ENCODE assay signal across 10 cellular contexts in the genomic region with DNA sequence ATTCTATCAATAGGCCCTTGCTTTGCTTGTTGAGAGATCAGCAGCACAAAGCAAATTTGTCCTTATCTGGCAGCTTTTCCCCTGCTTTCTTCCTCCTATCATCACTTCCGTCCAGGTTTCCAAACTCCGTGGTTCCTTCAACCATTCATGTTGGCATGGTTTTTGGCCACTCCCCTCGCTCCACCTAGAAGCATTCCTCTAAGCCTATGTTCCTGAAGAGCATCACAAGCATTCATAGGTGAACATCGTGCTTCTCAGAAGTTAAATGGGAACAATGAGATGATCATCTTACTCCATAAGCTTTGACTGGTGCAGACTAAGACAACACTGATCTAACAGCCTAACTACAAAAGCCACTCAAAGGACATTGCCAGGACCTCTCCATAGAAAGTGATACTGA.
DNase-seq lines count a peak whose midpoint lies in the region; ATAC-seq, FAIRE-seq and TF ChIP-seq lines count a peak whose summit lies in the region.
"Had no signal": no experiment of that assay in that cellular context is flagged by ENCODE, and none has a peak within 500 bp of the region (broad histone marks: within the 10 kb centered on the region; RNA-seq: fewer than 3 reads in every experiment).

No MANE protein-coding gene starts in this region.

- no peaks in the 10 kb centered on the region for H3K36me3 ChIP-seq in HAP-1 (replicated peaks)

- peak overlapping the region; percentile 2 for H3K27ac Mint-ChIP-seq in endothelial cell (ENCODE audit: unreplicated experiment)

- peak; percentile 20 for FAIRE-seq in GM12891 (lab: Jason Lieb, UNC)

- no peak for ATAC-seq in GM21825 (IDR thresholded peaks at IDR 0.05; ENCODE audit: unreplicated experiment)

- TF ChIP-seq POLR2A in GM12891 (IDR thresholded peaks at IDR 0.05; ENCODE audit: low read depth, low read length), result no peak

- H3K9me3 Mint-ChIP-seq in endothelial cell (ENCODE audit: unreplicated experiment), result peaks cover 11% of the 10 kb centered on the region

- H3K4me3 ChIP-seq in skin epidermis (no peak overlapping the region), HAP-1 (no peak overlapping the region)

- H3K36me3 Mint-ChIP-seq in endothelial cell (ENCODE audit: low read depth, unreplicated experiment), result peaks cover 70% of the 10 kb centered on the region

- in situ Hi-C loops in HAP-1 (cut with MboI; ENCODE audit: low sequenced_read_pairs), result no loop called here

- H3K4me1 ChIP-seq in HAP-1, result peaks cover 24% of the 10 kb centered on the region

- no peaks in the 10 kb centered on the region for H3K27me3 ChIP-seq in HAP-1 (ENCODE audit: low read depth)

- no peak for TF ChIP-seq CTCF in endothelial cell (IDR thresholded peaks at IDR 0.05; ENCODE audit: unreplicated experiment)

- DNase-seq in GM12891 (ENCODE audit: insufficient read length, low spot score) (no peak), endothelial cell (ENCODE audit: low spot score) (no peak), HAP-1 (ENCODE audit: low spot score in 2 of 2) (no peak), NCI-H2227 (lab: John Stamatoyannopoulos, UW; ENCODE audit: unreplicated experiment) (no peak)
- DNase-seq in effector CD4-positive, alpha-beta T cell, result no peak
- DNase-seq: effector CD8-positive, alpha-beta T cell; NCI-H510A had no signal

- H3K27me3 Mint-ChIP-seq in endothelial cell (ENCODE audit: unreplicated experiment), result peaks cover 5% of the 10 kb centered on the region

- no peaks in the 10 kb centered on the region for H3K9me3 ChIP-seq in HAP-1

- H3K4me3 Mint-ChIP-seq in endothelial cell (ENCODE audit: unreplicated experiment), result peak overlapping the region; percentile 85

- H3K27ac ChIP-seq in skin epidermis, result peak overlapping the region in 14 of 21 experiments; percentile 14 to 78 (median 60)

- peaks cover 66% of the 10 kb centered on the region for H3K4me1 Mint-ChIP-seq in endothelial cell (ENCODE audit: unreplicated experiment)

TF ChIP-seq in GM12891, 5 proteins besides CTCF, POLR2A, EP300 and RAD21:
- no peak for TF ChIP-seq TAF1 (IDR thresholded peaks at IDR 0.05; ENCODE audit: low read depth, low read length)
- TF ChIP-seq PAX5 (IDR thresholded peaks at IDR 0.05; ENCODE audit: insufficient read depth, low read length, severe bottlenecking), result no peak

TF ChIP-seq in PFSK-1, 5 proteins besides CTCF, POLR2A, EP300 and RAD21:
- TF ChIP-seq TAF1 (IDR thresholded peaks at IDR 0.05; ENCODE audit: borderline replicate concordance, insufficient read depth, low read length) (peak; percentile 68; the same call in 1 of the 2 replicates), SIN3A (IDR thresholded peaks at IDR 0.05; ENCODE audit: borderline replicate concordance, insufficient read depth, low read length) (0 out of 2 replicates have a peak, but pooled peaks have one; percentile 19), FOXP2 (optimal IDR thresholded peaks at IDR 0.05; ENCODE audit: borderline replicate concordance, extremely low read depth, extremely low read length, insufficient read depth) (no peak), POLR2AphosphoS5 (IDR thresholded peaks at IDR 0.05; ENCODE audit: low read depth, low read length) (peak; percentile 67; the same call in 1 of the 2 replicates)
- TF ChIP-seq, protein P1, sequence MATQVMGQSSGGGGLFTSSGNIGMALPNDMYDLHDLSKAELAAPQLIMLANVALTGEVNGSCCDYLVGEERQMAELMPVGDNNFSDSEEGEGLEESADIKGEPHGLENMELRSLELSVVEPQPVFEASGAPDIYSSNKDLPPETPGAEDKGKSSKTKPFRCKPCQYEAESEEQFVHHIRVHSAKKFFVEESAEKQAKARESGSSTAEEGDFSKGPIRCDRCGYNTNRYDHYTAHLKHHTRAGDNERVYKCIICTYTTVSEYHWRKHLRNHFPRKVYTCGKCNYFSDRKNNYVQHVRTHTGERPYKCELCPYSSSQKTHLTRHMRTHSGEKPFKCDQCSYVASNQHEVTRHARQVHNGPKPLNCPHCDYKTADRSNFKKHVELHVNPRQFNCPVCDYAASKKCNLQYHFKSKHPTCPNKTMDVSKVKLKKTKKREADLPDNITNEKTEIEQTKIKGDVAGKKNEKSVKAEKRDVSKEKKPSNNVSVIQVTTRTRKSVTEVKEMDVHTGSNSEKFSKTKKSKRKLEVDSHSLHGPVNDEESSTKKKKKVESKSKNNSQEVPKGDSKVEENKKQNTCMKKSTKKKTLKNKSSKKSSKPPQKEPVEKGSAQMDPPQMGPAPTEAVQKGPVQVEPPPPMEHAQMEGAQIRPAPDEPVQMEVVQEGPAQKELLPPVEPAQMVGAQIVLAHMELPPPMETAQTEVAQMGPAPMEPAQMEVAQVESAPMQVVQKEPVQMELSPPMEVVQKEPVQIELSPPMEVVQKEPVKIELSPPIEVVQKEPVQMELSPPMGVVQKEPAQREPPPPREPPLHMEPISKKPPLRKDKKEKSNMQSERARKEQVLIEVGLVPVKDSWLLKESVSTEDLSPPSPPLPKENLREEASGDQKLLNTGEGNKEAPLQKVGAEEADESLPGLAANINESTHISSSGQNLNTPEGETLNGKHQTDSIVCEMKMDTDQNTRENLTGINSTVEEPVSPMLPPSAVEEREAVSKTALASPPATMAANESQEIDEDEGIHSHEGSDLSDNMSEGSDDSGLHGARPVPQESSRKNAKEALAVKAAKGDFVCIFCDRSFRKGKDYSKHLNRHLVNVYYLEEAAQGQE (IDR thresholded peaks at IDR 0.05; ENCODE audit: insufficient read depth in 1 of 2, low read depth in 2 of 2, low read length in 2 of 2), result 0 out of 4 replicates have a peak, but pooled peaks of 1 of the 2 experiments have one; percentile 26
